Comparison of ENCODE assay signal across 8 cellular contexts in genomic region chr7:100801833-100802568, GRCh38. TPM values are rescaled to one million over a fixed set of nuclear protein-coding genes. Genes with fewer than 3 reads are reported as not detected.
DNase-seq lines count a peak whose midpoint lies in the region; ATAC-seq and TF ChIP-seq lines count a peak whose summit lies in the region.

No MANE protein-coding gene starts in this region.

- H3K27me3 ChIP-seq in esophagus squamous epithelium (no peaks in the 10 kb centered on the region), sigmoid colon (no peaks in the 10 kb centered on the region)

- no peak for TF ChIP-seq EP300 in sigmoid colon (IDR thresholded peaks at IDR 0.05)

- H3K4me3 Mint-ChIP-seq in T-helper 17 cell = no peak overlapping the region

- peaks cover 9% of the 10 kb centered on the region for H3K4me1 Mint-ChIP-seq in T-helper 17 cell

- H3K4me1 ChIP-seq in esophagus squamous epithelium (peaks cover 10 to 67% (median 28%) of the 10 kb centered on the region in 3 donors), sigmoid colon (peaks cover 0 to 39% (median 36%) of the 10 kb centered on the region in 4 donors)

- ATAC-seq in T-helper 17 cell (no peak), GM21381 (IDR thresholded peaks at IDR 0.05; ENCODE audit: unreplicated experiment) (no peak)

- H3K27ac Mint-ChIP-seq in T-helper 17 cell = no peak overlapping the region

- H3K36me3 ChIP-seq in esophagus squamous epithelium (peaks cover 12 to 27% (median 23%) of the 10 kb centered on the region in 3 donors), sigmoid colon (peaks cover 5 to 22% (median 11%) of the 10 kb centered on the region in 4 donors)

- WGBS in esophagus squamous epithelium, 2 donors = 32 to 36% methylated on average over 6 to 10 of the region's 18 CpGs
- 8 to 35% methylated on average over 18 of the region's 18 CpGs for WGBS in sigmoid colon, 2 donors

- H3K27me3 Mint-ChIP-seq in T-helper 17 cell = no peaks in the 10 kb centered on the region

- intact Hi-C loops in esophagus squamous epithelium (cut with DNase I) = no loop called here
- intact Hi-C loops in sigmoid colon (cut with DNase I) = loop anchor here (2.0 to 5.0 kb wide), 2 partner anchors 25 to 280 kb away; partner anchors contain the start of gene EPHB4

- TF ChIP-seq POLR2A in esophagus squamous epithelium (IDR thresholded peaks at IDR 0.05) (no peak), sigmoid colon (IDR thresholded peaks at IDR 0.05) (no peak)

- peaks cover 7% of the 10 kb centered on the region for H3K36me3 Mint-ChIP-seq in T-helper 17 cell (ENCODE audit: low read depth)

- TF ChIP-seq CTCF in esophagus squamous epithelium (IDR thresholded peaks at IDR 0.05) = no peak
- TF ChIP-seq CTCF in sigmoid colon (IDR thresholded peaks at IDR 0.05) = no peak

- H3K27ac ChIP-seq in esophagus squamous epithelium (peak overlapping the region; percentile 58 to 85 (median 81)), sigmoid colon (peak overlapping the region; percentile 72 to 84 (median 79))

- DNase-seq in GM04503 (ENCODE audit: low read depth) (peak; percentile 56), OCI-M2 (lab: John Stamatoyannopoulos, UW; ENCODE audit: unreplicated experiment) (peak; percentile 73), esophagus squamous epithelium (lab: John Stamatoyannopoulos, UW) (no peak), sigmoid colon (peak; percentile 85), T-helper 17 cell (no peak), amygdala (lab: John Stamatoyannopoulos, UW) (no peak), NCI-H510A treated with DMSO at 0.1 percent for 48 hours (lab: John Stamatoyannopoulos, UW) (no peak)

- H3K9me3 ChIP-seq in esophagus squamous epithelium = no peaks in the 10 kb centered on the region
- no peaks in the 10 kb centered on the region for H3K9me3 ChIP-seq in sigmoid colon
- no peaks in the 10 kb centered on the region for H3K9me3 ChIP-seq in T-helper 17 cell (ENCODE audit: control insufficient read depth, low read length, poor library complexity, severe bottlenecking)

- H3K4me3 ChIP-seq in esophagus squamous epithelium = peak overlapping the region in 1 of 4 donors; percentile 12
- H3K4me3 ChIP-seq in sigmoid colon = no peak overlapping the region

RNA-seq across cellular contexts. Expression of gene EPHB4, which starts 25.3 kb away (rescaled TPM):
- total RNA-seq in esophagus squamous epithelium = 10 to 100 TPM; 29.1 to 55.0 (median 36.5) TPM
- 10 to 100 TPM; 23.9 to 35.5 (median 29.3) TPM for total RNA-seq in sigmoid colon
- 10 to 100 TPM in 2 of 3 donors, 1 to 10 TPM in 1; 5.1 to 29.1 (median 10.2) TPM for polyA plus RNA-seq in sigmoid colon
- 1 to 10 TPM; 4.7 to 6.6 TPM for total RNA-seq in T-helper 17 cell

RNA-seq across cellular contexts. Expression of gene SLC12A9, which starts 50.5 kb away (rescaled TPM):
- total RNA-seq in esophagus squamous epithelium (10 to 100 TPM in 3 of 4 donors, 1 to 10 TPM in 1; 9.9 to 19.6 (median 17.3) TPM), sigmoid colon (10 to 100 TPM; 10.4 to 17.9 (median 14.8) TPM), T-helper 17 cell (10 to 100 TPM; 43.9 to 50.9 TPM)
- polyA plus RNA-seq in sigmoid colon = 10 to 100 TPM in 1 of 3 donors, 1 to 10 TPM in 2; 2.5 to 34.2 (median 4.2) TPM

Comparison
In these comparisons a context has a peak if more than half of its experiments do, and no peak if none do; other contexts are left out.
1. DNase-seq: peak in GM04503 (single experiment), OCI-M2 (single experiment) and sigmoid colon (single experiment); none in esophagus squamous epithelium (single experiment), T-helper 17 cell (0 of 3), amygdala (0 of 56) and NCI-H510A treated with DMSO at 0.1 percent for 48 hours (single experiment).